Comparison of ENCODE assay signal across 2 cellular contexts in genomic region chr2:118296663-118297062, GRCh38.
"Had no signal": no experiment of that assay in that cellular context is flagged by ENCODE, and none has a peak within 500 bp of the region (broad histone marks: within the 10 kb centered on the region; RNA-seq: fewer than 3 reads in every experiment).

No MANE protein-coding gene starts in this region.

- DNase-seq: GDM1, GF-D8 had no signal
